20 cellular contexts compared by ENCODE assay signal in the genomic region with DNA sequence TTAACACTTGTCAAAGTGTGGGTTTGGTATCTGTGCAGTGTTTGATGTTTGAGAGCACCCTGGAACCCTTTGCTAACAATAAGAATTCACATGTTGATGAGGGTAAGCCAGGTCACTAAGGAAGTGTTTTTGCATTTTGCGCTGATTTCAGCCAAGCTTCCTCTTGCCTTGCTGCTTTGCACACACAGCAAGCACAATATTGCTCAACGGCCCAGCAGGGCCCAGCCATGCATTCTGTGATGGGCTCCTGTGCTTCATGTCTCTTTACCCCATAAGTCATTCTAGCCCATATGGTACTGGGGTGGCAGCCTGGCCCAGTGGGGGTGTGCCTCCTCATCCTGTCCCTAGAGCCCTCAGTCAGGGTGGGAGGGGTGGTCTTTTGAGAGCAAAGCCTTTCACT.
DNase-seq lines count a peak whose midpoint lies in the region; ATAC-seq, FAIRE-seq and TF ChIP-seq lines count a peak whose summit lies in the region.
"Had no signal": no experiment of that assay in that cellular context is flagged by ENCODE, and none has a peak within 500 bp of the region (broad histone marks: within the 10 kb centered on the region; RNA-seq: fewer than 3 reads in every experiment).

No MANE protein-coding gene starts in this region.

- peak; percentile 50 for ATAC-seq in sciatic nerve
- ATAC-seq in GM19397 (IDR thresholded peaks at IDR 0.05; ENCODE audit: unreplicated experiment) = no peak
- ATAC-seq: activated CD4-positive, alpha-beta T cell treated with anti-CD3 and anti-CD28 coated beads for 36 hours had no signal

- intact Hi-C loops in sciatic nerve (cut with DNase I) = no loop called here

- H3K4me1 ChIP-seq in small intestine (ENCODE audit: control insufficient read depth in 2 of 2, insufficient read depth in 1 of 2, low read depth in 1 of 2, low read length in 1 of 2) = no peaks in the 10 kb centered on the region
- H3K4me1 ChIP-seq: BLaER1, breast epithelium had no signal

- no peaks in the 10 kb centered on the region for H3K36me3 ChIP-seq in small intestine (ENCODE audit: control insufficient read depth in 2 of 2, insufficient read depth in 2 of 2, low read length in 2 of 2)
- H3K36me3 ChIP-seq: BLaER1, breast epithelium, sigmoid colon had no signal

- no peak overlapping the region for H3K4me3 ChIP-seq in small intestine (ENCODE audit: low read depth in 1 of 2, low read length in 2 of 2)
- H3K4me3 ChIP-seq: BLaER1, breast epithelium, sigmoid colon had no signal

- in situ Hi-C loops in GM13977 (cut with MboI; ENCODE audit: low pct_unique_long_range_greater_than_20kb, low sequenced_read_pairs, unreplicated experiment) = no loop called here

- no peak overlapping the region for H3K27ac ChIP-seq in small intestine (ENCODE audit: low read depth in 1 of 2, low read length in 1 of 2)
- H3K27ac ChIP-seq: BLaER1, breast epithelium, sigmoid colon had no signal

- H3K9me3 ChIP-seq in small intestine (ENCODE audit: control insufficient read depth, low read depth) = no peaks in the 10 kb centered on the region
- H3K9me3 ChIP-seq: BLaER1, breast epithelium, sigmoid colon had no signal

- no peak for TF ChIP-seq CTCF in GM13977 (IDR thresholded peaks at IDR 0.05; ENCODE audit: extremely low read depth, insufficient read depth, missing control alignments)

- DNase-seq in GM13977 (ENCODE audit: low spot score) = peak; percentile 6
- peak; percentile 47 for DNase-seq in NCI-H1694 treated with DMSO at 0.1 percent for 48 hours (lab: John Stamatoyannopoulos, UW)
- DNase-seq in globus pallidus (ENCODE audit: low spot score) = peak; percentile 18
- DNase-seq in sciatic nerve (ENCODE audit: low spot score) = no peak
- no peak for DNase-seq in cerebellar nuclear complex (lab: John Stamatoyannopoulos, UW)
- DNase-seq in small intestine = no peak
- DNase-seq: activated CD4-positive, alpha-beta T cell treated with anti-CD3 and anti-CD28 coated beads for 36 hours; activated naive CD8-positive, alpha-beta T cell treated with anti-CD3 and anti-CD28 coated beads for 36 hours; activated T-cell treated with anti-CD3 and anti-CD28 coated beads for 4 hours; effector CD4-positive, alpha-beta T cell; KBM-7; mammary epithelial cell; NCI-H1417 treated with DMSO at 0.1 percent for 48 hours; NCI-H524 treated with DMSO at 0.1 percent for 48 hours; sigmoid colon; stimulated activated CD4-positive, alpha-beta T cell treated with anti-CD3 and anti-CD28 coated beads, Interleukin-4, amount 100 ng/mL, for 4 hours; T-helper 2 cell had no signal

- 36 to 81% (median 62%) methylated on average over 2 of the region's 2 CpGs for WGBS in small intestine, 3 donors

- H3K27me3 ChIP-seq in small intestine (ENCODE audit: control insufficient read depth in 2 of 2, insufficient read depth in 2 of 2, low read length in 2 of 2) = peaks cover 0 to 2% of the 10 kb centered on the region in 2 donors
- H3K27me3 ChIP-seq: BLaER1, breast epithelium, sigmoid colon had no signal

- FAIRE-seq in small intestine (lab: Jason Lieb, UNC) = no peak

Comparison
In these comparisons a context has a peak if more than half of its experiments do, and no peak if none do; other contexts are left out.
1. DNase-seq: peak in GM13977 (single experiment), NCI-H1694 treated with DMSO at 0.1 percent for 48 hours (single experiment) and globus pallidus (single experiment); none in sciatic nerve (single experiment), cerebellar nuclear complex (0 of 2) and small intestine (single experiment).